1 cellular context compared by ENCODE assay signal in genomic region chr4:169272265-169272886, GRCh38.
TF ChIP-seq lines count a peak whose summit lies in the region.

No MANE protein-coding gene starts in this region.

TF ChIP-seq in WTC11, 78 proteins besides CTCF, POLR2A, EP300 and RAD21 (continued from another document):
- TF ChIP-seq CBFB (CRISPR knock-in tag; IDR thresholded peaks at IDR 0.05; ENCODE audit: low read depth) = no peak
- TF ChIP-seq ZNF219 (CRISPR knock-in tag; IDR thresholded peaks at IDR 0.05; ENCODE audit: borderline replicate concordance) = no peak
- TF ChIP-seq, protein P1, sequence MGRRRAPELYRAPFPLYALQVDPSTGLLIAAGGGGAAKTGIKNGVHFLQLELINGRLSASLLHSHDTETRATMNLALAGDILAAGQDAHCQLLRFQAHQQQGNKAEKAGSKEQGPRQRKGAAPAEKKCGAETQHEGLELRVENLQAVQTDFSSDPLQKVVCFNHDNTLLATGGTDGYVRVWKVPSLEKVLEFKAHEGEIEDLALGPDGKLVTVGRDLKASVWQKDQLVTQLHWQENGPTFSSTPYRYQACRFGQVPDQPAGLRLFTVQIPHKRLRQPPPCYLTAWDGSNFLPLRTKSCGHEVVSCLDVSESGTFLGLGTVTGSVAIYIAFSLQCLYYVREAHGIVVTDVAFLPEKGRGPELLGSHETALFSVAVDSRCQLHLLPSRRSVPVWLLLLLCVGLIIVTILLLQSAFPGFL (CRISPR knock-in tag; IDR thresholded peaks at IDR 0.05; ENCODE audit: borderline replicate concordance) = no peak
- no peak for TF ChIP-seq KAT7 (CRISPR knock-in tag; IDR thresholded peaks at IDR 0.05; ENCODE audit: borderline replicate concordance)
- TF ChIP-seq ZNF396 (CRISPR knock-in tag; IDR thresholded peaks at IDR 0.05; ENCODE audit: borderline replicate concordance) = no peak
- no peak for TF ChIP-seq ZNF263 (CRISPR knock-in tag; IDR thresholded peaks at IDR 0.05; ENCODE audit: low read depth)
- TF ChIP-seq E2F4 (CRISPR knock-in tag; IDR thresholded peaks at IDR 0.05; ENCODE audit: borderline replicate concordance, low read depth) = no peak
TF ChIP-seq in WTC11: peak in this region for 0.
